Comparison of ENCODE assay signal across 27 cellular contexts in the genomic region with DNA sequence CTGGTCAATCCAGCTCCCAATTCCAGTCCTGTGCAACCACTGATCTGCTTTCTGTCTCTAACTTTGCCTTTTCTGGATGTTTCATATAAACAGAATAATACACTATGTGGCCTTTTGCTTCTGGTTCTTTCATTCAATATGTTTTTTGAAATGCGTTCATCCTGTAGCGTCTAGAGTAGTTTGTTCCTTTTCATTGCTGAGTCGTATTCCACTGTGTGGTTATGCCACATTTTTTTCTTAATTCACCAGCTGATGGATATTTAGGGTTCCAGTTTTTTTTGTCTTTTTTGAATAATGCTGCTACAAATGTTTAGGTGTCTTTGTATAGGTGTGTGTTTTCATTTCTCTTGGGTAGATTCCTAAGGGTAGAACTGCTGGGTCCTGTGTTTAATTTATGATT. TPM values are rescaled to one million over a fixed set of nuclear protein-coding genes. Genes with fewer than 3 reads are reported as not detected.
DNase-seq lines count a peak whose midpoint lies in the region; ATAC-seq, FAIRE-seq and TF ChIP-seq lines count a peak whose summit lies in the region.
"Had no signal": no experiment of that assay in that cellular context is flagged by ENCODE, and none has a peak within 500 bp of the region (broad histone marks: within the 10 kb centered on the region; RNA-seq: fewer than 3 reads in every experiment).

No MANE protein-coding gene starts in this region.

- peak overlapping the region; percentile 71 for H3K4me3 Mint-ChIP-seq in CD4-positive, alpha-beta T cell
- H3K4me3 Mint-ChIP-seq in Caco-2 (ENCODE audit: unreplicated experiment) (peak overlapping the region; percentile 25), brain (peak overlapping the region in 4 of 5 experiments; percentile 60 to 85 (median 68)), nephron (peak overlapping the region; percentile 56 to 78 (median 77))

- H2AFZ ChIP-seq in Karpas-422 (ENCODE audit: low read length) = no peak overlapping the region

- H4K20me1 ChIP-seq in Karpas-422 (ENCODE audit: insufficient read depth, low read depth, low read length) = no peaks in the 10 kb centered on the region
- H4K20me1 ChIP-seq: BLaER1 had no signal

- H3K4me1 ChIP-seq in Caco-2 = peaks cover 28% of the 10 kb centered on the region
- H3K4me1 ChIP-seq in Karpas-422 (ENCODE audit: low read length) = peaks cover 13% of the 10 kb centered on the region

- peaks cover 2% of the 10 kb centered on the region for H3K27me3 ChIP-seq in CD4-positive, alpha-beta T cell (ENCODE audit: control insufficient read depth, insufficient read depth, low read length)
- H3K27me3 ChIP-seq in Caco-2 (replicated peaks; ENCODE audit: control insufficient read depth, insufficient read depth, low read length) (no peaks in the 10 kb centered on the region), Karpas-422 (ENCODE audit: low read length) (no peaks in the 10 kb centered on the region)
- H3K27me3 ChIP-seq: colonic mucosa, Peyer's patch had no signal

- FAIRE-seq in urothelium cell line (lab: Jason Lieb, UNC) = no peak
- FAIRE-seq: D721Med had no signal

- H3K4me2 ChIP-seq in Karpas-422 (ENCODE audit: low read depth, low read length, poor library complexity, severe bottlenecking) = no peak overlapping the region
- H3K4me2 ChIP-seq: BLaER1 had no signal

- peaks cover 17% of the 10 kb centered on the region for H3K36me3 Mint-ChIP-seq in CD4-positive, alpha-beta T cell (ENCODE audit: low read depth)
- peaks cover 54% of the 10 kb centered on the region for H3K36me3 Mint-ChIP-seq in Caco-2 (ENCODE audit: insufficient read depth, unreplicated experiment)
- H3K36me3 Mint-ChIP-seq in brain = peaks cover 5% of the 10 kb centered on the region
- peaks cover 3% of the 10 kb centered on the region for H3K36me3 Mint-ChIP-seq in nephron (ENCODE audit: low read depth)

- POLR2A ChIA-PET in CD4-positive, alpha-beta T cell (lab: Charles Lee) = no interaction called here
- POLR2A ChIA-PET in Caco-2 (lab: Charles Lee) = no interaction called here

- peaks cover 16% of the 10 kb centered on the region for H3K79me2 ChIP-seq in Karpas-422 (ENCODE audit: low read length)

- no peak overlapping the region for H3K27ac ChIP-seq in CD4-positive, alpha-beta T cell (ENCODE audit: low read depth, low read length)
- H3K27ac ChIP-seq in Karpas-422 (ENCODE audit: low read length) = no peak overlapping the region
- H3K27ac ChIP-seq: BLaER1, colonic mucosa, epithelial cell of prostate, Peyer's patch, sigmoid colon, stomach, tibial artery had no signal

- CTCF ChIA-PET in CD4-positive, alpha-beta T cell (lab: Charles Lee) = interaction anchor here (1.0 kb wide), 1 partner anchor 16 kb away, joined by 3 read pairs; no protein-coding TSS in a partner anchor
- CTCF ChIA-PET in Caco-2 (lab: Charles Lee) = interaction anchor here (1.1 kb wide), 1 partner anchor 20 kb away, joined by 4 read pairs; no protein-coding TSS in a partner anchor

- DNase-seq in CD4-positive, alpha-beta T cell = no peak
- DNase-seq in Caco-2 = no peak
- DNase-seq in Karpas-422 = no peak
- no peak for DNase-seq in urothelium cell line (ENCODE audit: low spot score)
- DNase-seq: activated CD4-positive, alpha-beta T cell treated with anti-CD3 and anti-CD28 coated beads, Interleukin-2, amount 50 U/mL, for 1 hour; activated CD4-positive, CD25-positive, alpha-beta regulatory T cell; activated naive CD4-positive, alpha-beta T cell treated with anti-CD3 and anti-CD28 coated beads, Interleukin-2, amount 50 U/mL, for 16 hours; anterior cingulate cortex; colonic mucosa; effector CD8-positive, alpha-beta T cell; HCEC 1CT; left colon; NCI-H1436 treated with DMSO at 0.1 percent for 48 hours; nucleus accumbens; Peyer's patch; sigmoid colon; stimulated activated CD4-positive, alpha-beta T cell treated with anti-CD3 and anti-CD28 coated beads, Interleukin-4, amount 100 ng/mL, for 1 hour; stomach; tibial artery had no signal

- H3K9ac ChIP-seq in Karpas-422 (ENCODE audit: low read length) = no peak overlapping the region
- H3K9ac ChIP-seq: BLaER1 had no signal

- ATAC-seq in CD4-positive, alpha-beta T cell (ENCODE audit: poor library complexity) = no peak
- no peak for ATAC-seq in HG02970 (IDR thresholded peaks at IDR 0.05; ENCODE audit: low FRiP score, unreplicated experiment)
- ATAC-seq: left colon had no signal

- no peaks in the 10 kb centered on the region for H3K9me3 Mint-ChIP-seq in CD4-positive, alpha-beta T cell
- H3K9me3 Mint-ChIP-seq in Caco-2 (ENCODE audit: unreplicated experiment) (no peaks in the 10 kb centered on the region), brain (peaks cover 0 to 3% (median 0%) of the 10 kb centered on the region in 5 experiments), nephron (no peaks in the 10 kb centered on the region)

- no TSS peak for BruUV-seq in Caco-2 (replicated peaks; lab: Mats Ljungman, UMichigan)

- intact Hi-C loops in CD4-positive, alpha-beta T cell (cut with DNase I, micrococcal nuclease) = loop anchor here in 1 of 2 experiments (5.0 kb wide), 2 partner anchors 55 to 110 kb away; no protein-coding TSS in a partner anchor
- intact Hi-C loops in Caco-2 (cut with micrococcal nuclease; ENCODE audit: unreplicated experiment) = no loop called here

- H3K27me3 Mint-ChIP-seq in CD4-positive, alpha-beta T cell = no peaks in the 10 kb centered on the region
- no peaks in the 10 kb centered on the region for H3K27me3 Mint-ChIP-seq in Caco-2 (ENCODE audit: insufficient read depth, unreplicated experiment)
- peaks cover 41% of the 10 kb centered on the region for H3K27me3 Mint-ChIP-seq in brain
- peaks cover 22% of the 10 kb centered on the region for H3K27me3 Mint-ChIP-seq in nephron (ENCODE audit: low read depth)

- no peaks in the 10 kb centered on the region for H3K36me3 ChIP-seq in Caco-2 (ENCODE audit: control insufficient read depth, insufficient read depth, low read length)
- H3K36me3 ChIP-seq in Karpas-422 (ENCODE audit: insufficient read depth, low read length) = peaks cover 11% of the 10 kb centered on the region
- H3K36me3 ChIP-seq: colonic mucosa had no signal

- H3K4me3 ChIP-seq in Caco-2 (ENCODE audit: low read depth, low read length) = no peak overlapping the region
- no peak overlapping the region for H3K4me3 ChIP-seq in Karpas-422 (ENCODE audit: low read length)
- H3K4me3 ChIP-seq: BLaER1, colonic mucosa, Peyer's patch, sigmoid colon, stomach, tibial artery had no signal

- H3K4me1 Mint-ChIP-seq in CD4-positive, alpha-beta T cell (ENCODE audit: low read depth) = peaks cover 17% of the 10 kb centered on the region
- H3K4me1 Mint-ChIP-seq in Caco-2 (ENCODE audit: low read depth, unreplicated experiment) = peaks cover 15% of the 10 kb centered on the region
- peaks cover 14% of the 10 kb centered on the region for H3K4me1 Mint-ChIP-seq in brain
- peaks cover 14% of the 10 kb centered on the region for H3K4me1 Mint-ChIP-seq in nephron

- no peaks in the 10 kb centered on the region for H3K9me3 ChIP-seq in CD4-positive, alpha-beta T cell (ENCODE audit: control insufficient read depth, low read length)
- H3K9me3 ChIP-seq in Caco-2 (no peaks in the 10 kb centered on the region), Karpas-422 (ENCODE audit: low read length) (no peaks in the 10 kb centered on the region)
- H3K9me3 ChIP-seq: BLaER1, colonic mucosa, Peyer's patch, sigmoid colon, stomach, tibial artery had no signal

- TF ChIP-seq CTCF in CD4-positive, alpha-beta T cell (IDR thresholded peaks at IDR 0.05) = no peak
- no peak for TF ChIP-seq CTCF in Caco-2 (IDR thresholded peaks at IDR 0.05; ENCODE audit: insufficient read depth in 1 of 2, low read depth in 1 of 2, low read length in 1 of 2, severe bottlenecking in 1 of 2, unreplicated experiment in 1 of 2)
- no peak for TF ChIP-seq CTCF in brain (conservative IDR thresholded peaks at IDR 0.05)
- TF ChIP-seq CTCF in nephron (IDR thresholded peaks at IDR 0.05; ENCODE audit: unreplicated experiment in 3 of 3) = no peak

- H3K27ac Mint-ChIP-seq in CD4-positive, alpha-beta T cell = peak overlapping the region; percentile 68
- H3K27ac Mint-ChIP-seq in Caco-2 (ENCODE audit: unreplicated experiment) (peak overlapping the region; percentile 46), brain (peak overlapping the region in 1 of 5 experiments; percentile 52), nephron (no peak overlapping the region)

- H3K9me2 ChIP-seq in Karpas-422 (replicated peaks; ENCODE audit: insufficient read depth, low read length) = no peaks in the 10 kb centered on the region

RNA-seq across cellular contexts. Expression of a gene that starts 2.3 kb away (rescaled TPM):
- 10 to 100 TPM; 31.5 to 32.3 TPM for total RNA-seq in CD4-positive, alpha-beta T cell
- 42.9 and 46.3 TPM in 2 replicates for total RNA-seq in Caco-2 (2022)
- polyA plus RNA-seq in brain (ENCODE audit: insufficient read depth, low read depth, low replicate concordance) = 148 TPM
- total RNA-seq in Karpas-422 (2014; rRNA removed; shearing (Covaris generic); ENCODE audit: low replicate concordance) = 77.8 and 78.6 TPM in 2 replicates

RNA-seq across cellular contexts. Expression of a gene that starts 5.2 kb away (rescaled TPM):
- not detected for total RNA-seq in CD4-positive, alpha-beta T cell
- total RNA-seq in Caco-2 (2022) = 83.3 and 98.6 TPM in 2 replicates
- 27.3 TPM for polyA plus RNA-seq in brain (ENCODE audit: insufficient read depth, low read depth, low replicate concordance)
- 0.18 and 1.5 TPM in 2 replicates for total RNA-seq in Karpas-422 (2014; rRNA removed; shearing (Covaris generic); ENCODE audit: low replicate concordance)
- total RNA-seq: glomerular endothelial cell, pulmonary artery endothelial cell had no signal

RNA-seq across cellular contexts. Expression of a gene that starts 32.7 kb away (rescaled TPM):
- 1 to 10 TPM; 2.4 to 4.6 TPM for total RNA-seq in CD4-positive, alpha-beta T cell
- 121 and 124 TPM in 2 replicates for total RNA-seq in Caco-2 (2022)
- 21.1 TPM for polyA plus RNA-seq in brain (ENCODE audit: insufficient read depth, low read depth, low replicate concordance)
- total RNA-seq in Karpas-422 (2014; rRNA removed; shearing (Covaris generic); ENCODE audit: low replicate concordance) = 7.3 and 10.9 TPM in 2 replicates

RNA-seq across cellular contexts. Expression of a gene that starts 44.7 kb away (rescaled TPM):
- 10 to 100 TPM; 26.1 to 30.7 TPM for total RNA-seq in CD4-positive, alpha-beta T cell
- total RNA-seq in Caco-2 (2022) = 14.7 and 17.4 TPM in 2 replicates
- polyA plus RNA-seq in brain (ENCODE audit: insufficient read depth, low read depth, low replicate concordance) = 13.0 TPM
- 10.6 and 20.2 TPM in 2 replicates for total RNA-seq in Karpas-422 (2014; rRNA removed; shearing (Covaris generic); ENCODE audit: low replicate concordance)

Comparison
In these comparisons a context has a peak if more than half of its experiments do, and no peak if none do; other contexts are left out.
1. H3K27ac Mint-ChIP-seq: peak in CD4-positive, alpha-beta T cell (single experiment) and Caco-2 (single experiment); none in nephron (0 of 3).
2. H3K4me3 Mint-ChIP-seq: peak in every context shown above with its lines; median percentile 77 in nephron; 71 in CD4-positive, alpha-beta T cell; 68 in brain; 25 in Caco-2.
3. RNA of a gene that starts 5.2 kb away (total RNA-seq): 83.3 to 98.6 TPM in Caco-2; 0.18 to 1.5 TPM in Karpas-422 and not detected in CD4-positive, alpha-beta T cell; every median in the first group is over 10 times any median in the second.
4. RNA of a gene that starts 32.7 kb away (total RNA-seq): 121 to 124 TPM in Caco-2; 7.3 to 10.9 TPM in Karpas-422 and 2.4 to 4.6 TPM in CD4-positive, alpha-beta T cell; every median in the first group is over 10 times any median in the second.